ENCODE assay signal across 2 cellular contexts in the genomic region with DNA sequence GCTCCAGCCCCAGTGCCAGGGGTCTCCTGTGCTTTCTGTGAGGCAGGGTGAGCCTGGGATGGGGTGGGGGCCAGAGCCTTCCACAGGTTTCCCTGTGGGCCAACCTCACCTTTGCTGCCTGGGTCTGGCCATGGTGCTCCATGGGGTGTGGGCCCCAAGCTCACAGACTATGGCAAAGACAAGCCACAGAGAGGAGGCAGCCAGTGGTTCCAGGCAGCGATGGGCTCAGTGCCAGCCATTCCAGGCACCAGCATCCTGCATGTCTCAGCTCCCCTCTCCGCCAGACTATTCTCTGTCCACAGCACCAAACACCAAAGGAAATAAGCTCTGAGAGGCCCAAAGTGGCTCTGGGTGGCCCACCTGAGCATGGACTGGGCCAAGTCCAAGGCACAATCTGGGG.
TF ChIP-seq lines count a peak whose summit lies in the region.

No MANE protein-coding gene starts in this region.

TF ChIP-seq in SK-N-SH, 30 proteins besides CTCF, POLR2A, EP300 and RAD21 (continued from another document):
- TF ChIP-seq RCOR1 (IDR thresholded peaks at IDR 0.05; ENCODE audit: low read length) (no peak), YY1 (IDR thresholded peaks at IDR 0.05; ENCODE audit: low read depth) (no peak), MXI1 (IDR thresholded peaks at IDR 0.05; ENCODE audit: low read depth, low read length) (no peak)

TF ChIP-seq in SK-N-SH treated with all-trans-retinoic acid at 6 μM for 48 hours, 23 proteins besides CTCF, POLR2A, EP300 and RAD21 (continued from another document):
- TF ChIP-seq ZNF565 (CRISPR knock-in tag; conservative IDR thresholded peaks at IDR 0.05; ENCODE audit: low read depth) (no peak), CSDC2 (CRISPR knock-in tag; IDR thresholded peaks at IDR 0.05) (no peak), ZFP3 (CRISPR knock-in tag; IDR thresholded peaks at IDR 0.05) (no peak), SNAI2 (CRISPR knock-in tag; IDR thresholded peaks at IDR 0.05) (no peak)
- TF ChIP-seq, protein P1, sequence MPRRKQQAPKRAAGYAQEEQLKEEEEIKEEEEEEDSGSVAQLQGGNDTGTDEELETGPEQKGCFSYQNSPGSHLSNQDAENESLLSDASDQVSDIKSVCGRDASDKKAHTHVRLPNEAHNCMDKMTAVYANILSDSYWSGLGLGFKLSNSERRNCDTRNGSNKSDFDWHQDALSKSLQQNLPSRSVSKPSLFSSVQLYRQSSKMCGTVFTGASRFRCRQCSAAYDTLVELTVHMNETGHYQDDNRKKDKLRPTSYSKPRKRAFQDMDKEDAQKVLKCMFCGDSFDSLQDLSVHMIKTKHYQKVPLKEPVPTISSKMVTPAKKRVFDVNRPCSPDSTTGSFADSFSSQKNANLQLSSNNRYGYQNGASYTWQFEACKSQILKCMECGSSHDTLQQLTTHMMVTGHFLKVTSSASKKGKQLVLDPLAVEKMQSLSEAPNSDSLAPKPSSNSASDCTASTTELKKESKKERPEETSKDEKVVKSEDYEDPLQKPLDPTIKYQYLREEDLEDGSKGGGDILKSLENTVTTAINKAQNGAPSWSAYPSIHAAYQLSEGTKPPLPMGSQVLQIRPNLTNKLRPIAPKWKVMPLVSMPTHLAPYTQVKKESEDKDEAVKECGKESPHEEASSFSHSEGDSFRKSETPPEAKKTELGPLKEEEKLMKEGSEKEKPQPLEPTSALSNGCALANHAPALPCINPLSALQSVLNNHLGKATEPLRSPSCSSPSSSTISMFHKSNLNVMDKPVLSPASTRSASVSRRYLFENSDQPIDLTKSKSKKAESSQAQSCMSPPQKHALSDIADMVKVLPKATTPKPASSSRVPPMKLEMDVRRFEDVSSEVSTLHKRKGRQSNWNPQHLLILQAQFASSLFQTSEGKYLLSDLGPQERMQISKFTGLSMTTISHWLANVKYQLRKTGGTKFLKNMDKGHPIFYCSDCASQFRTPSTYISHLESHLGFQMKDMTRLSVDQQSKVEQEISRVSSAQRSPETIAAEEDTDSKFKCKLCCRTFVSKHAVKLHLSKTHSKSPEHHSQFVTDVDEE (CRISPR knock-in tag; IDR thresholded peaks at IDR 0.05), result no peak
- TF ChIP-seq, protein P2, sequence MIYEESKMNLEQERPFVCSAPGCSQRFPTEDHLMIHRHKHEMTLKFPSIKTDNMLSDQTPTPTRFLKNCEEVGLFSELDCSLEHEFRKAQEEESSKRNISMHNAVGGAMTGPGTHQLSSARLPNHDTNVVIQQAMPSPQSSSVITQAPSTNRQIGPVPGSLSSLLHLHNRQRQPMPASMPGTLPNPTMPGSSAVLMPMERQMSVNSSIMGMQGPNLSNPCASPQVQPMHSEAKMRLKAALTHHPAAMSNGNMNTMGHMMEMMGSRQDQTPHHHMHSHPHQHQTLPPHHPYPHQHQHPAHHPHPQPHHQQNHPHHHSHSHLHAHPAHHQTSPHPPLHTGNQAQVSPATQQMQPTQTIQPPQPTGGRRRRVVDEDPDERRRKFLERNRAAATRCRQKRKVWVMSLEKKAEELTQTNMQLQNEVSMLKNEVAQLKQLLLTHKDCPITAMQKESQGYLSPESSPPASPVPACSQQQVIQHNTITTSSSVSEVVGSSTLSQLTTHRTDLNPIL (CRISPR knock-in tag; IDR thresholded peaks at IDR 0.05; ENCODE audit: low read depth), result no peak
